In genomic region chr6:95576218-95576617, GRCh38 we compare ENCODE assay signal across 8 cellular contexts. TPM values are rescaled to one million over a fixed set of nuclear protein-coding genes. Genes with fewer than 3 reads are reported as not detected.
DNase-seq lines count a peak whose midpoint lies in the region; TF ChIP-seq lines count a peak whose summit lies in the region.

No MANE protein-coding gene starts in this region.

- TF ChIP-seq CTCF in fibroblast of pulmonary artery (IDR thresholded peaks at IDR 0.05; ENCODE audit: low read length, missing control alignments) (no peak), RWPE1 (conservative IDR thresholded peaks at IDR 0.05; ENCODE audit: low read depth) (no peak)

- H3K27me3 ChIP-seq in SJCRH30: no peaks in the 10 kb centered on the region

- H3K9me3 ChIP-seq in SJCRH30 (replicated peaks): no peaks in the 10 kb centered on the region

- POLR2A ChIA-PET in RWPE1 (lab: Yijun Ruan, JAX; ENCODE audit: low non-redundant PET): no interaction called here

- H3K4me3 ChIP-seq in SJCRH30 (peak overlapping the region; percentile 78), fibroblast of pulmonary artery (replicated peaks; ENCODE audit: low read depth, low read length) (peak overlapping the region; percentile 87), skin epidermis (peak overlapping the region; percentile 53 to 81 (median 67))

- CTCF ChIA-PET in RWPE1 (lab: Yijun Ruan, JAX): interaction anchor here (0.6 kb wide), 1 partner anchor 355 kb away, joined by 3 read pairs; no protein-coding TSS in a partner anchor

- H3K36me3 ChIP-seq in SJCRH30: no peaks in the 10 kb centered on the region

- H3K4me1 ChIP-seq in SJCRH30: 0 out of 2 replicates have a peak, but pooled peaks cover 3% of the 10 kb centered on the region

- DNase-seq in DMS79 treated with DMSO at 0.1 percent for 48 hours (lab: John Stamatoyannopoulos, UW): peak; percentile 74
- DNase-seq in DMS79 (lab: John Stamatoyannopoulos, UW): no peak
- DNase-seq in SJCRH30: no peak
- DNase-seq in fibroblast of pulmonary artery (ENCODE audit: low read depth): no peak
- DNase-seq in RWPE1 (ENCODE audit: low spot score): no peak
- DNase-seq in NCI-H187 (lab: John Stamatoyannopoulos, UW): no peak
- no peak for DNase-seq in GM19238 (ENCODE audit: insufficient read length, low spot score)

- peak overlapping the region; percentile 85 for H3K27ac ChIP-seq in SJCRH30
- peak overlapping the region in 20 of 21 experiments; percentile 65 to 96 (median 90) for H3K27ac ChIP-seq in skin epidermis
- no peak overlapping the region for H3K27ac ChIP-seq in RWPE1

RNA-seq across cellular contexts. Expression of gene MANEA, which starts 1.1 kb away (rescaled TPM):
- 34.9 and 41.7 TPM in 2 replicates for total RNA-seq in SJCRH30 (2014; rRNA removed; shearing (Covaris generic))
